8 cellular contexts compared by ENCODE assay signal in the genomic region with DNA sequence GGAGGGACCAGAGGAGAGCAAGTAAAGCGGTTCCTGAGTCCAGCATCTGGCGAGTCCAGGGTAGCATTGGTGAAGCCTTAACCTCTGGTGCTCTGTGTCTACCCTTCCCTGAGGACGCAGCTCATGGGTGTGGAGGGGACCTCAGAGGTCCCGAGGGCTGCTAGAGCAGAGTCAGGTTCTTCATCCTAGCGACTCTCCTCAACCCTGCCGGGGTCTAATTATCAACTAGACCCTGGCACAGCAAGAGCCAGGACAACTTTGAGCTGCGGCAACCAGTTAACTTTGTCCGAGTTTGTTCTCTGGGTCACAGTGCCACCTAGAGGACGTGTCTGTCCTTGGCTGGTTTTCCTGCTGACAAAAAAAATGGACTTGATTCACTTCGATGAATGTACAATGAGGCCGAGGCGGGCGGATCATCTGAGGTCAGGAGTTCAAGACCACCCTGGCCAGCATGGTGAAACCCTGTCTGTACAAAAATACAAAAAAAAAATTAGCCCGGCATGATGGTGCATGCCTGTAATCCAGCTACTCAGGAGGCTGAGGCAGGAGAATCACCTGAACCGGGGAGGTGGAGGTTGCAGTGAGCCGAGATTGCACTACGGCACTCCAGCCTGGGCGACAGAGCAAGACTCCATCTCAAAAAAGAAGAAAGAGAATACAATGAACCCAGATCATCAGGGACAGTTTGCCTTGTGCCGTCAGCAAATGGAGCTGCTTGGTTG. TPM values are rescaled to one million over a fixed set of nuclear protein-coding genes. Genes with fewer than 3 reads are reported as not detected.
DNase-seq lines count a peak whose midpoint lies in the region; ATAC-seq and TF ChIP-seq lines count a peak whose summit lies in the region.

No MANE protein-coding gene starts in this region.

- no peaks in the 10 kb centered on the region for H3K9me3 ChIP-seq in SU-DHL-6 (ENCODE audit: insufficient read depth, low read length)
- H3K9me3 ChIP-seq in parathyroid adenoma (ENCODE audit: control insufficient read depth, low read length), result no peaks in the 10 kb centered on the region
- no peaks in the 10 kb centered on the region for H3K9me3 ChIP-seq in thoracic aorta

- no peaks in the 10 kb centered on the region for H3K27me3 Mint-ChIP-seq in activated naive CD8-positive, alpha-beta T cell treated with anti-CD3 and anti-CD28 coated beads, Interleukin-2, amount 10 ng/mL, durations not matched to agents 7 days and 5 days
- peaks cover 26% of the 10 kb centered on the region for H3K27me3 Mint-ChIP-seq in glutamatergic neuron (ENCODE audit: unreplicated experiment)

- H3K4me3 ChIP-seq in SU-DHL-6 (ENCODE audit: insufficient read depth, low read length, poor library complexity, severe bottlenecking) (no peak overlapping the region), parathyroid adenoma (ENCODE audit: low read depth, low read length) (no peak overlapping the region), thoracic aorta (peak overlapping the region; percentile 56)

- peaks cover 35% of the 10 kb centered on the region for H3K4me1 Mint-ChIP-seq in activated naive CD8-positive, alpha-beta T cell treated with anti-CD3 and anti-CD28 coated beads, Interleukin-2, amount 10 ng/mL, durations not matched to agents 7 days and 5 days
- peaks cover 47% of the 10 kb centered on the region for H3K4me1 Mint-ChIP-seq in glutamatergic neuron (ENCODE audit: low read depth, unreplicated experiment)

- H3K9me2 ChIP-seq in SU-DHL-6 (replicated peaks; ENCODE audit: insufficient read depth, low read length), result no peaks in the 10 kb centered on the region

- no peak overlapping the region for H2AFZ ChIP-seq in SU-DHL-6 (ENCODE audit: low read depth, low read length, severe bottlenecking)
- peak overlapping the region; percentile 85 for H2AFZ ChIP-seq in parathyroid adenoma

- H3K4me3 Mint-ChIP-seq in activated naive CD8-positive, alpha-beta T cell treated with anti-CD3 and anti-CD28 coated beads, Interleukin-2, amount 10 ng/mL, durations not matched to agents 7 days and 5 days, result peak overlapping the region; percentile 73
- peak overlapping the region; percentile 80 for H3K4me3 Mint-ChIP-seq in glutamatergic neuron (ENCODE audit: unreplicated experiment)

- H3K36me3 ChIP-seq in SU-DHL-6 (ENCODE audit: low read length) (no peaks in the 10 kb centered on the region), parathyroid adenoma (ENCODE audit: control insufficient read depth, insufficient read depth, low read length) (no peaks in the 10 kb centered on the region), thoracic aorta (peaks cover 22% of the 10 kb centered on the region)

- H3K27ac ChIP-seq in SU-DHL-6 (ENCODE audit: low read depth, low read length), result peak overlapping the region; percentile 71
- peak overlapping the region; percentile 98 for H3K27ac ChIP-seq in parathyroid adenoma
- peak overlapping the region; percentile 90 to 93 for H3K27ac ChIP-seq in thoracic aorta

- no peaks in the 10 kb centered on the region for H3K27me3 ChIP-seq in SU-DHL-6 (ENCODE audit: low read length)
- no peaks in the 10 kb centered on the region for H3K27me3 ChIP-seq in parathyroid adenoma (ENCODE audit: control insufficient read depth, insufficient read depth, low read length)
- H3K27me3 ChIP-seq in thoracic aorta (replicated peaks; ENCODE audit: insufficient read depth), result no peaks in the 10 kb centered on the region

- peaks cover 7% of the 10 kb centered on the region for H3K36me3 Mint-ChIP-seq in activated naive CD8-positive, alpha-beta T cell treated with anti-CD3 and anti-CD28 coated beads, Interleukin-2, amount 10 ng/mL, durations not matched to agents 7 days and 5 days
- H3K36me3 Mint-ChIP-seq in glutamatergic neuron (ENCODE audit: unreplicated experiment), result no peaks in the 10 kb centered on the region

- H3K79me2 ChIP-seq in SU-DHL-6 (ENCODE audit: insufficient read depth, low read length) (peaks cover 41% of the 10 kb centered on the region), parathyroid adenoma (peaks cover 21% of the 10 kb centered on the region)

- peak; percentile 87 for DNase-seq in GM10266 (ENCODE audit: extremely low spot score)
- DNase-seq in NAMALWA (ENCODE audit: low spot score), result peak; percentile 90
- peak; percentile 75 for DNase-seq in activated naive CD8-positive, alpha-beta T cell treated with anti-CD3 and anti-CD28 coated beads, Interleukin-2, amount 10 ng/mL, durations not matched to agents 7 days and 5 days
- peak; percentile 83 for DNase-seq in glutamatergic neuron
- peak; percentile 50 for DNase-seq in thoracic aorta (ENCODE audit: low spot score)

- no peaks in the 10 kb centered on the region for H3K9me3 Mint-ChIP-seq in activated naive CD8-positive, alpha-beta T cell treated with anti-CD3 and anti-CD28 coated beads, Interleukin-2, amount 10 ng/mL, durations not matched to agents 7 days and 5 days
- peaks cover 26% of the 10 kb centered on the region for H3K9me3 Mint-ChIP-seq in glutamatergic neuron (ENCODE audit: unreplicated experiment)

- H3K4me1 ChIP-seq in parathyroid adenoma (peaks cover 47% of the 10 kb centered on the region), thoracic aorta (ENCODE audit: control insufficient read depth in 1 of 2, low read depth in 2 of 2) (peaks cover 23 to 32% of the 10 kb centered on the region in 2 donors)

- POLR2A ChIA-PET in activated naive CD8-positive, alpha-beta T cell treated with anti-CD3 and anti-CD28 coated beads, Interleukin-2, amount 10 ng/mL, durations not matched to agents 7 days and 5 days (lab: Charles Lee), result interaction anchor here (0.6 to 4.1 kb wide), 12 partner anchors 26 to 171 kb away, joined by 3 to 50 read pairs (median 5); a partner anchor contains a TSS

- H3K9ac ChIP-seq in SU-DHL-6 (ENCODE audit: low read length) (no peak overlapping the region), parathyroid adenoma (no peak overlapping the region)

- no peaks in the 10 kb centered on the region for H4K20me1 ChIP-seq in SU-DHL-6 (ENCODE audit: low read depth, low read length)

- H3F3A ChIP-seq in SU-DHL-6 (ENCODE audit: insufficient read depth), result peaks cover 17% of the 10 kb centered on the region

- peak; percentile 11 for ATAC-seq in activated naive CD8-positive, alpha-beta T cell treated with anti-CD3 and anti-CD28 coated beads, Interleukin-2, amount 10 ng/mL, durations not matched to agents 7 days and 5 days (ENCODE audit: low read depth)
- ATAC-seq in thoracic aorta (ENCODE audit: insufficient number of reproducible peaks, low FRiP score, low read depth) (peak; percentile 68), GM19324 (IDR thresholded peaks at IDR 0.05; ENCODE audit: low FRiP score, unreplicated experiment) (no peak)

- peak; percentile 94 for TF ChIP-seq CTCF in GM10266 (IDR thresholded peaks at IDR 0.05; ENCODE audit: control insufficient read depth, insufficient read depth, low read depth, missing control alignments)
- peak; percentile 87 for TF ChIP-seq CTCF in SU-DHL-6 (IDR thresholded peaks at IDR 0.05; ENCODE audit: insufficient read depth, low read length, poor library complexity, severe bottlenecking)
- peak; percentile 85 for TF ChIP-seq CTCF in glutamatergic neuron (IDR thresholded peaks at IDR 0.05; ENCODE audit: partially characterized antibody, unreplicated experiment)
- TF ChIP-seq CTCF in parathyroid adenoma (IDR thresholded peaks at IDR 0.05), result peak; percentile 91
- TF ChIP-seq CTCF in thoracic aorta (IDR thresholded peaks at IDR 0.05), result peak; percentile 82

- peak overlapping the region; percentile 14 for H3K4me2 ChIP-seq in SU-DHL-6 (ENCODE audit: low read depth, low read length, poor library complexity, severe bottlenecking)
- H3K4me2 ChIP-seq in parathyroid adenoma (ENCODE audit: low read length), result peak overlapping the region; percentile 8

- peak overlapping the region; percentile 99 for H3K27ac Mint-ChIP-seq in activated naive CD8-positive, alpha-beta T cell treated with anti-CD3 and anti-CD28 coated beads, Interleukin-2, amount 10 ng/mL, durations not matched to agents 7 days and 5 days
- peak overlapping the region; percentile 100 for H3K27ac Mint-ChIP-seq in glutamatergic neuron (ENCODE audit: unreplicated experiment)

RNA-seq across cellular contexts. Expression of a gene that starts 24.9 kb away (rescaled TPM):
- 1 to 10 TPM; 5.8 to 6.5 TPM for total RNA-seq in activated naive CD8-positive, alpha-beta T cell treated with anti-CD3 and anti-CD28 coated beads, Interleukin-2, amount 10 ng/mL, durations not matched to agents 7 days and 5 days
- 1.7 TPM for total RNA-seq in glutamatergic neuron (ENCODE audit: unreplicated experiment)
- 1 to 10 TPM; 1.5 to 3.6 TPM for total RNA-seq in thoracic aorta

RNA-seq across cellular contexts. Expression of a gene that starts 25.6 kb away (rescaled TPM):
- total RNA-seq in activated naive CD8-positive, alpha-beta T cell treated with anti-CD3 and anti-CD28 coated beads, Interleukin-2, amount 10 ng/mL, durations not matched to agents 7 days and 5 days, result 100 to 1,000 TPM; 306 to 336 TPM
- total RNA-seq in glutamatergic neuron (ENCODE audit: unreplicated experiment), result 394 TPM
- total RNA-seq in thoracic aorta, result 10 to 100 TPM; 15.5 to 60.8 TPM

RNA-seq across cellular contexts. Expression of a gene that starts 38.3 kb away (rescaled TPM):
- total RNA-seq in activated naive CD8-positive, alpha-beta T cell treated with anti-CD3 and anti-CD28 coated beads, Interleukin-2, amount 10 ng/mL, durations not matched to agents 7 days and 5 days, result 10 to 100 TPM; 11.7 to 11.9 TPM
- total RNA-seq in glutamatergic neuron (ENCODE audit: unreplicated experiment), result 21.6 TPM
- 1 to 10 TPM; 2.0 to 7.9 TPM for total RNA-seq in thoracic aorta

RNA-seq across cellular contexts. Expression of a gene that starts 47.7 kb away (rescaled TPM):
- under 1 TPM; 0.11 to 0.14 TPM for total RNA-seq in activated naive CD8-positive, alpha-beta T cell treated with anti-CD3 and anti-CD28 coated beads, Interleukin-2, amount 10 ng/mL, durations not matched to agents 7 days and 5 days
- total RNA-seq in glutamatergic neuron (ENCODE audit: unreplicated experiment) (40.9 TPM), thoracic aorta (1 to 10 TPM in 1 of 2 donors, under 1 TPM in 1; 0.81 to 1.5 TPM)
